8 cellular contexts compared by ENCODE assay signal in the genomic region with DNA sequence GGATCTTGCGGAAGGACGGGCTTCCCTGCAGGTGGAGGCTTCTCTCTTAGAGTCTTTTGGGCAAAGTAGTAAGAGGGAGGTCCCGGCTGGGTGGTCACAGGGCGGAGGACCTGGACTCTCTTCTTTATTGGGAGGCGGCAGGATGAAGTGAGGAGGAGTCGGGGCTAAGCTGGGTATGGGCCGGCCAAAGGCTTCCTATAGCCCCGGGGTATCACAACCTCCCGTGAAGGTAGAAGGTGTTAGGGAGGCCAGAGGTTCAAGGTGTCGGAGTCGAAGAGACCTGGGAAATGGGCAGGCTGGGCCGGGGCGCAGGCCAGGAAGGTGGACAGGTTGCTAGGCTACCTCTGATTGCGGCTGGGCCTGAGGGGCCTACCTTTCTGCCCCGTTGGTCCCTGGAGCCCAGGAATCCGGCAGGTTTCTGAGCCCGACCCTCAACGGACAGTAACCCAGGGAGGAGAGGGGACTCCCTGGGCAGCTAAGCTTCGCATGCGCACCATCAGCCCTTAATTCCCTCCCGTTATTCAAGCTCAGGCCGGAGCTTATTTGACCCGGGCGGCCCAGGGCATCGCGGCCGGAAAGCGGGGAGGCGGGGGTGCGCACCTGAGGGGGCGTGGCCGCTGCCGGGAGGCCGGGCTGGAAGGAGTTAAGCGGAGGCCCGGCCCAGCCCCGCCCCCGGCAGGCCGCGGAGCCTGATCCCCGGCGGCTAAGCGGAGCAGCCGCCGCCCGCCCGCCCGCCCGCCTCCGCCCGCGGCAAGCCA. TPM values are rescaled to one million over a fixed set of nuclear protein-coding genes. Genes with fewer than 3 reads are reported as not detected.
DNase-seq lines count a peak whose midpoint lies in the region; ATAC-seq and TF ChIP-seq lines count a peak whose summit lies in the region.

A gene with protein sequence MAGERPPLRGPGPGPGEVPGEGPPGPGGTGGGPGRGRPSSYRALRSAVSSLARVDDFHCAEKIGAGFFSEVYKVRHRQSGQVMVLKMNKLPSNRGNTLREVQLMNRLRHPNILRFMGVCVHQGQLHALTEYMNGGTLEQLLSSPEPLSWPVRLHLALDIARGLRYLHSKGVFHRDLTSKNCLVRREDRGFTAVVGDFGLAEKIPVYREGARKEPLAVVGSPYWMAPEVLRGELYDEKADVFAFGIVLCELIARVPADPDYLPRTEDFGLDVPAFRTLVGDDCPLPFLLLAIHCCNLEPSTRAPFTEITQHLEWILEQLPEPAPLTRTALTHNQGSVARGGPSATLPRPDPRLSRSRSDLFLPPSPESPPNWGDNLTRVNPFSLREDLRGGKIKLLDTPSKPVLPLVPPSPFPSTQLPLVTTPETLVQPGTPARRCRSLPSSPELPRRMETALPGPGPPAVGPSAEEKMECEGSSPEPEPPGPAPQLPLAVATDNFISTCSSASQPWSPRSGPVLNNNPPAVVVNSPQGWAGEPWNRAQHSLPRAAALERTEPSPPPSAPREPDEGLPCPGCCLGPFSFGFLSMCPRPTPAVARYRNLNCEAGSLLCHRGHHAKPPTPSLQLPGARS (plus strand): TSS at position 685 of the 758 bp plus-strand sequence. CDS start 358 bp downstream, outside the sequence.

- DNase-seq in GM12864 (ENCODE audit: low read depth) (no peak), NCI-H1048 (lab: John Stamatoyannopoulos, UW) (peak; percentile 38), T1000 (lab: John Stamatoyannopoulos, UW) (peak; percentile 12), astrocyte of the spinal cord (ENCODE audit: low read depth, low spot score) (peak; percentile 58), hypothalamus (lab: John Stamatoyannopoulos, UW) (peak in 43 of 51 donors; percentile 26 to 74 (median 51)), retinal pigment epithelial cell (ENCODE audit: low read depth) (peak; percentile 15), aorta (peak; percentile 86 to 91)

- peaks cover 0 to 3% of the 10 kb centered on the region in 2 donors for H3K36me3 ChIP-seq in aorta (ENCODE audit: control insufficient read depth in 1 of 2, insufficient read depth in 2 of 2, low read length in 1 of 2)

- H3K27ac ChIP-seq in aorta (ENCODE audit: low read depth in 1 of 2, low read length in 2 of 2) = peak within 1 kb of the TSS; percentile 2 to 66

- H3K4me3 ChIP-seq in GM12864 (ENCODE audit: low read depth, low read length) = peak within 1 kb of the TSS; percentile 74
- peak within 1 kb of the TSS; percentile 44 for H3K4me3 ChIP-seq in astrocyte of the spinal cord (ENCODE audit: low read depth, low read length)
- H3K4me3 ChIP-seq in retinal pigment epithelial cell (ENCODE audit: low read length) = peak within 1 kb of the TSS; percentile 85
- peak within 1 kb of the TSS; percentile 89 to 91 for H3K4me3 ChIP-seq in aorta (ENCODE audit: low read length in 2 of 2)

- intact Hi-C loops in aorta (cut with DNase I) = loop anchor here (2.0 to 5.0 kb wide), 5 partner anchors 37 to 128 kb away; a partner anchor contains a TSS

- H3K4me1 ChIP-seq in aorta (ENCODE audit: control insufficient read depth in 1 of 2, insufficient read depth in 2 of 2, low read length in 2 of 2) = no peaks in the 10 kb centered on the region

- in situ Hi-C loops in astrocyte of the spinal cord (cut with HindIII; ENCODE audit: low sequenced_read_pairs) = no loop called here

- no peaks in the 10 kb centered on the region for H3K27me3 ChIP-seq in aorta (ENCODE audit: control insufficient read depth in 1 of 2, insufficient read depth in 2 of 2, low read length in 1 of 2)

- no peaks in the 10 kb centered on the region for H3K9me3 ChIP-seq in aorta (ENCODE audit: control insufficient read depth, low read length)

- ATAC-seq in HG02571 (IDR thresholded peaks at IDR 0.05; ENCODE audit: unreplicated experiment) (peak; percentile 36), aorta (ENCODE audit: low FRiP score) (peak; percentile 69)

- WGBS in aorta, 2 donors = 0% methylated on average over 30 to 52 of the region's 52 CpGs

- TF ChIP-seq CTCF in GM12864 (IDR thresholded peaks at IDR 0.05; ENCODE audit: low read depth, low read length, missing control alignments) (no peak), astrocyte of the spinal cord (IDR thresholded peaks at IDR 0.05; ENCODE audit: low read depth, low read length) (no peak), retinal pigment epithelial cell (conservative IDR thresholded peaks at IDR 0.05; ENCODE audit: low read depth, low read length) (no peak)

RNA-seq across cellular contexts. Expression of the gene that starts here (rescaled TPM):
- 10 to 100 TPM; 52.1 to 58.2 TPM for total RNA-seq in aorta
- 10 to 100 TPM; 23.8 to 81.0 TPM for polyA plus RNA-seq in aorta
